In the genomic region with DNA sequence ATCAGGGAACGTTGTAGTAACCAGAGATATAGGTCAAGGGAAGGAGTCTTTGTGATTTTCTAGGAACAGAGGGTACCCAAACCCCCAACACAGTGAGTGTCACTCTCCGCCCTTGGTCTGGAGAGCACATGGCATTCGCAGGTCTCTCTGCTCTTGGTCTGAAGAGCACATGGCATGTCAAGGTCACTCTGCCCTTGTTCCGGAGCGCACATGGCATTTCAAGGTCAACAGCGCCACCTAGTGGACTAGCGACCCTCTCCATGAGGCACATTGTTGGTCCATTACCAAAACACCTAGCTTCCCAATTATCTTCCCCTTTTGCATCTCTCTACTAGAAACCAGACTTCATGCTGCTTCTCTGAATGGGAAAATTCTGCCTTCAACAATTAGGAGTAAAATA, we compare ENCODE assay signal across 8 cellular contexts.
DNase-seq lines count a peak whose midpoint lies in the region; ATAC-seq and TF ChIP-seq lines count a peak whose summit lies in the region.

No MANE protein-coding gene starts in this region.

- ATAC-seq in heart left ventricle, result peak in 2 of 4 donors; percentile 26 to 54

- H3K4me3 ChIP-seq in heart left ventricle (no peak overlapping the region), right atrium auricular region (no peak overlapping the region), cardiac fibroblast (replicated peaks in 1 of 2; ENCODE audit: low read depth in 2 of 2, low read length in 2 of 2) (no peak overlapping the region)

- no peaks in the 10 kb centered on the region for H3K27me3 ChIP-seq in heart left ventricle
- no peaks in the 10 kb centered on the region for H3K27me3 ChIP-seq in right atrium auricular region

- intact Hi-C loops in heart left ventricle (cut with DNase I), result no loop called here

- 21 to 32% (median 28%) methylated on average over 7 of the region's 7 CpGs for WGBS in heart left ventricle, 4 donors

- TF ChIP-seq CTCF in heart left ventricle (IDR thresholded peaks at IDR 0.05), result peak in 10 of 12 donors; percentile 16 to 49 (median 37)
- peak in 1 of 2 donors; percentile 57 for TF ChIP-seq CTCF in right atrium auricular region (IDR thresholded peaks at IDR 0.05)
- TF ChIP-seq CTCF in cardiac fibroblast (IDR thresholded peaks at IDR 0.05; ENCODE audit: low read depth, low read length), result peak; percentile 30

- H3K9me3 ChIP-seq in heart left ventricle (peaks cover 0 to 18% (median 7%) of the 10 kb centered on the region in 12 donors), right atrium auricular region (peaks cover 0 to 25% of the 10 kb centered on the region in 2 donors)

- H3K4me1 ChIP-seq in heart left ventricle, result no peaks in the 10 kb centered on the region
- no peaks in the 10 kb centered on the region for H3K4me1 ChIP-seq in right atrium auricular region

- H3K36me3 ChIP-seq in heart left ventricle, result no peaks in the 10 kb centered on the region
- H3K36me3 ChIP-seq in right atrium auricular region, result no peaks in the 10 kb centered on the region

- no peak for TF ChIP-seq POLR2A in heart left ventricle (IDR thresholded peaks at IDR 0.05)

- DNase-seq in heart left ventricle, result peak in 4 of 5 donors; percentile 16 to 42 (median 28)
- DNase-seq in right atrium auricular region (ENCODE audit: low spot score), result no peak
- peak; percentile 74 for DNase-seq in NCI-H1105 treated with DMSO at 0.1 percent for 48 hours (lab: John Stamatoyannopoulos, UW)
- DNase-seq in cardiac fibroblast (ENCODE audit: low read depth in 2 of 2), result peak; percentile 26 to 31
- DNase-seq in stimulated activated CD4-positive, alpha-beta T cell treated with anti-CD3 and anti-CD28 coated beads, Interleukin-2, amount 100 ng/mL, for 48 hours, result peak; percentile 36
- DNase-seq in NCI-H345 (lab: John Stamatoyannopoulos, UW), result no peak
- DNase-seq in medulla oblongata (ENCODE audit: extremely low spot score), result no peak
- DNase-seq in GM19240 (ENCODE audit: insufficient read length, low spot score), result no peak

- H3K27ac ChIP-seq in heart left ventricle, result no peak overlapping the region
- no peak overlapping the region for H3K27ac ChIP-seq in right atrium auricular region

Comparison
In these comparisons a context has a peak if more than half of its experiments do, and no peak if none do; other contexts are left out.
1. DNase-seq: peak in heart left ventricle (4 of 5), NCI-H1105 treated with DMSO at 0.1 percent for 48 hours (single experiment), cardiac fibroblast (2 of 2) and stimulated activated CD4-positive, alpha-beta T cell treated with anti-CD3 and anti-CD28 coated beads, Interleukin-2, amount 100 ng/mL, for 48 hours (2 of 2); none in right atrium auricular region (single experiment), NCI-H345 (single experiment), medulla oblongata (single experiment) and GM19240 (single experiment).